1 cellular context compared by ENCODE assay signal in the genomic region with DNA sequence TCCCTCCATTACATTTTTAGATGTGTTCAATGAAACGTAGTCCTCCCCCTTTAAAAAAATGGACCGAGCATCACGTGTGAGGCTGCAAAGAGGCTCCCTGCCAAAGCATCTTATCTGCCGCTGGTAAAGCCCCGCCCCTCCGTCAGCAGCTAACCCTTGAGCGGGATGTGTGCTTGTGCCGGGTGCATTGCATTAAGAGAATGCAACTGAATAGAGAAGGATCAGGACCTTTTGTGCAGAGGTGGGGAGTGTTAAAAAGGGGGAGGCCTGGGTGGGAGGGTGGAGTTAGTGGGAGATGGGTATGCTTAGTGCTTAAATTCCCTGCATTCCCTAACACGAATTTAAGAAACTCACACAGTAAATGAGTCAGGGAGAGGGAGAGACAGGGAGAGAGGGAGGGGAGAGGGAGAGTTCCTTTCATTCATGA.
TF ChIP-seq lines count a peak whose summit lies in the region.

No MANE protein-coding gene starts in this region.

TF ChIP-seq in HepG2, 621 proteins besides CTCF, POLR2A, EP300 and RAD21 (continued from another document):
- TF ChIP-seq MAX (IDR thresholded peaks at IDR 0.05) (0 out of 2 replicates have a peak, but pooled peaks have one; percentile 11), THYN1 (CRISPR knock-in tag; IDR thresholded peaks at IDR 0.05; ENCODE audit: borderline replicate concordance, low read depth) (no peak), KLF12 (CRISPR knock-in tag; IDR thresholded peaks at IDR 0.05; ENCODE audit: borderline replicate concordance) (no peak)
TF ChIP-seq in HepG2: peak in this region for 5.
